12 cellular contexts compared by ENCODE assay signal in the genomic region with DNA sequence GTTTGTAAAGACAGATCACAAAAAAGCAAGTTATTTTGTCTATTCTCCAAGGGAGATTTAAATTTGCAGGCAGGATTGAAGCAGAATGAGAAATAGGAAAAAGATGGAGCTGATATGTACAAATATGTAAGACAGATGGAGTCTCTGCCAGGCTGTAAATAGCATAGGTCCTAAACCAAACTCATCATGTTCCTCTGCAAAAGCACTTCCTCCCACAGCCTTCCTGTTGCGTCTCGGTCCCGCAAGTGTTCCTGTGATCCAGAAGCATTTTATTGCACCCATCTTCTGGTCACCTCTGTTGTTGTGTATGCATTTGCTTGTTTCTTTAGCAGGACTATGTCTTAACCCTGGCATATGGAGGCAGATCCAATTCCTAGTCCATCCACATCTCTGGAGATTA.
DNase-seq lines count a peak whose midpoint lies in the region; ATAC-seq, FAIRE-seq and TF ChIP-seq lines count a peak whose summit lies in the region.
"Had no signal": no experiment of that assay in that cellular context is flagged by ENCODE, and none has a peak within 500 bp of the region (broad histone marks: within the 10 kb centered on the region; RNA-seq: fewer than 3 reads in every experiment).

No MANE protein-coding gene starts in this region.

- FAIRE-seq in pancreas (lab: Jason Lieb, UNC): no peak

- H3K36me3 Mint-ChIP-seq in activated naive CD4-positive, alpha-beta T cell treated with anti-CD3 and anti-CD28 coated beads, Interleukin-2, amount 10 ng/mL, durations not matched to agents 7 days and 5 days: no peaks in the 10 kb centered on the region
- H3K36me3 Mint-ChIP-seq: brain had no signal

- H3K27ac ChIP-seq in suprapubic skin (no peak overlapping the region), pancreas (no peak overlapping the region)
- H3K27ac ChIP-seq: upper lobe of left lung had no signal

- H3K4me1 ChIP-seq in suprapubic skin (no peaks in the 10 kb centered on the region), pancreas (no peaks in the 10 kb centered on the region)

- peaks cover 9% of the 10 kb centered on the region for H3K4me1 Mint-ChIP-seq in activated naive CD4-positive, alpha-beta T cell treated with anti-CD3 and anti-CD28 coated beads, Interleukin-2, amount 10 ng/mL, durations not matched to agents 7 days and 5 days
- H3K4me1 Mint-ChIP-seq: brain, endodermal cell had no signal

- H3K27ac Mint-ChIP-seq in activated naive CD4-positive, alpha-beta T cell treated with anti-CD3 and anti-CD28 coated beads, Interleukin-2, amount 10 ng/mL, durations not matched to agents 7 days and 5 days: no peak overlapping the region
- H3K27ac Mint-ChIP-seq: brain, endodermal cell had no signal

- DNase-seq in activated naive CD4-positive, alpha-beta T cell treated with anti-CD3 and anti-CD28 coated beads, Interleukin-2, amount 10 ng/mL, durations not matched to agents 7 days and 5 days: no peak
- no peak for DNase-seq in activated naive CD4-positive, alpha-beta T cell (lab: John Stamatoyannopoulos, UW)
- DNase-seq in Kasumi-1 (lab: John Stamatoyannopoulos, UW): peak; percentile 67 to 74
- no peak for DNase-seq in suprapubic skin (ENCODE audit: low spot score in 2 of 2)
- DNase-seq in pancreas: no peak
- no peak for DNase-seq in hypothalamus (lab: John Stamatoyannopoulos, UW)
- DNase-seq: endodermal cell, NCI-H1436 treated with DMSO at 0.1 percent for 48 hours, upper lobe of left lung had no signal

- peak overlapping the region; percentile 22 for H3K4me3 Mint-ChIP-seq in activated naive CD4-positive, alpha-beta T cell treated with anti-CD3 and anti-CD28 coated beads, Interleukin-2, amount 10 ng/mL, durations not matched to agents 7 days and 5 days
- H3K4me3 Mint-ChIP-seq: endodermal cell had no signal

- no peak for TF ChIP-seq EP300 in suprapubic skin (IDR thresholded peaks at IDR 0.05)

- no peak for TF ChIP-seq CTCF in suprapubic skin (IDR thresholded peaks at IDR 0.05)
- TF ChIP-seq CTCF in pancreas (IDR thresholded peaks at IDR 0.05): no peak

- ATAC-seq in GM21717 (IDR thresholded peaks at IDR 0.05; ENCODE audit: unreplicated experiment): peak; percentile 18
- no peak for ATAC-seq in pancreas
- no peak for ATAC-seq in SK-N-SH treated with all-trans-retinoic acid at 6 μM for 48 hours

- CTCF ChIA-PET in activated naive CD4-positive, alpha-beta T cell treated with anti-CD3 and anti-CD28 coated beads, Interleukin-2, amount 10 ng/mL, durations not matched to agents 7 days and 5 days (lab: Charles Lee): no interaction called here

- H3K4me3 ChIP-seq in suprapubic skin (no peak overlapping the region), pancreas (no peak overlapping the region)
- H3K4me3 ChIP-seq: upper lobe of left lung had no signal

- intact Hi-C loops in pancreas (cut with DNase I): no loop called here

- H3K36me3 ChIP-seq in suprapubic skin: no peaks in the 10 kb centered on the region
- no peaks in the 10 kb centered on the region for H3K36me3 ChIP-seq in pancreas
- H3K36me3 ChIP-seq: upper lobe of left lung had no signal

- no peaks in the 10 kb centered on the region for H3K9me3 ChIP-seq in suprapubic skin
- no peaks in the 10 kb centered on the region for H3K9me3 ChIP-seq in pancreas

- 42% methylated on average over 3 of the region's 3 CpGs for WGBS in suprapubic skin
- WGBS in pancreas, 2 donors: 81 to 87% methylated on average over 3 of the region's 3 CpGs

- TF ChIP-seq POLR2A in suprapubic skin (IDR thresholded peaks at IDR 0.05): no peak

- H3K27me3 Mint-ChIP-seq in activated naive CD4-positive, alpha-beta T cell treated with anti-CD3 and anti-CD28 coated beads, Interleukin-2, amount 10 ng/mL, durations not matched to agents 7 days and 5 days: peaks cover 8% of the 10 kb centered on the region

- H3K9me3 Mint-ChIP-seq in activated naive CD4-positive, alpha-beta T cell treated with anti-CD3 and anti-CD28 coated beads, Interleukin-2, amount 10 ng/mL, durations not matched to agents 7 days and 5 days: peaks cover 13% of the 10 kb centered on the region

- no peaks in the 10 kb centered on the region for H3K27me3 ChIP-seq in suprapubic skin
- no peaks in the 10 kb centered on the region for H3K27me3 ChIP-seq in pancreas
- H3K27me3 ChIP-seq: upper lobe of left lung had no signal

TF ChIP-seq in SK-N-SH treated with all-trans-retinoic acid at 6 μM for 48 hours, 23 proteins besides CTCF, POLR2A, EP300 and RAD21:
- TF ChIP-seq RARB (CRISPR knock-in tag; IDR thresholded peaks at IDR 0.05): no peak
- TF ChIP-seq, protein P1, sequence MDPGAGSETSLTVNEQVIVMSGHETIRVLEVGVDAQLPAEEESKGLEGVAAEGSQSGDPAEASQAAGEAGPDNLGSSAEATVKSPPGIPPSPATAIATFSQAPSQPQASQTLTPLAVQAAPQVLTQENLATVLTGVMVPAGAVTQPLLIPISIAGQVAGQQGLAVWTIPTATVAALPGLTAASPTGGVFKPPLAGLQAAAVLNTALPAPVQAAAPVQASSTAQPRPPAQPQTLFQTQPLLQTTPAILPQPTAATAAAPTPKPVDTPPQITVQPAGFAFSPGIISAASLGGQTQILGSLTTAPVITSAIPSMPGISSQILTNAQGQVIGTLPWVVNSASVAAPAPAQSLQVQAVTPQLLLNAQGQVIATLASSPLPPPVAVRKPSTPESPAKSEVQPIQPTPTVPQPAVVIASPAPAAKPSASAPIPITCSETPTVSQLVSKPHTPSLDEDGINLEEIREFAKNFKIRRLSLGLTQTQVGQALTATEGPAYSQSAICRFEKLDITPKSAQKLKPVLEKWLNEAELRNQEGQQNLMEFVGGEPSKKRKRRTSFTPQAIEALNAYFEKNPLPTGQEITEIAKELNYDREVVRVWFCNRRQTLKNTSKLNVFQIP (CRISPR knock-in tag; IDR thresholded peaks at IDR 0.05; ENCODE audit: borderline replicate concordance, low read depth): no peak
- no peak for TF ChIP-seq CSDC2 (CRISPR knock-in tag; IDR thresholded peaks at IDR 0.05)
- TF ChIP-seq PPARA (CRISPR knock-in tag; IDR thresholded peaks at IDR 0.05; ENCODE audit: borderline replicate concordance): no peak
- TF ChIP-seq GLIS3 (CRISPR knock-in tag; IDR thresholded peaks at IDR 0.05): no peak
- TF ChIP-seq BACH2 (CRISPR knock-in tag; IDR thresholded peaks at IDR 0.05; ENCODE audit: borderline replicate concordance): no peak
- no peak for TF ChIP-seq TCF4 (CRISPR knock-in tag; IDR thresholded peaks at IDR 0.05; ENCODE audit: borderline replicate concordance)
- TF ChIP-seq ZNF565 (CRISPR knock-in tag; conservative IDR thresholded peaks at IDR 0.05; ENCODE audit: low read depth): no peak

Comparison
In these comparisons a context has a peak if more than half of its experiments do, and no peak if none do; other contexts are left out.
1. DNase-seq: peak in Kasumi-1 (2 of 2); none in activated naive CD4-positive, alpha-beta T cell treated with anti-CD3 and anti-CD28 coated beads, Interleukin-2, amount 10 ng/mL, durations not matched to agents 7 days and 5 days (single experiment), activated naive CD4-positive, alpha-beta T cell (0 of 4), suprapubic skin (0 of 2), pancreas (0 of 6) and hypothalamus (0 of 51).